ENCODE assay signal across 21 cellular contexts in the genomic region with DNA sequence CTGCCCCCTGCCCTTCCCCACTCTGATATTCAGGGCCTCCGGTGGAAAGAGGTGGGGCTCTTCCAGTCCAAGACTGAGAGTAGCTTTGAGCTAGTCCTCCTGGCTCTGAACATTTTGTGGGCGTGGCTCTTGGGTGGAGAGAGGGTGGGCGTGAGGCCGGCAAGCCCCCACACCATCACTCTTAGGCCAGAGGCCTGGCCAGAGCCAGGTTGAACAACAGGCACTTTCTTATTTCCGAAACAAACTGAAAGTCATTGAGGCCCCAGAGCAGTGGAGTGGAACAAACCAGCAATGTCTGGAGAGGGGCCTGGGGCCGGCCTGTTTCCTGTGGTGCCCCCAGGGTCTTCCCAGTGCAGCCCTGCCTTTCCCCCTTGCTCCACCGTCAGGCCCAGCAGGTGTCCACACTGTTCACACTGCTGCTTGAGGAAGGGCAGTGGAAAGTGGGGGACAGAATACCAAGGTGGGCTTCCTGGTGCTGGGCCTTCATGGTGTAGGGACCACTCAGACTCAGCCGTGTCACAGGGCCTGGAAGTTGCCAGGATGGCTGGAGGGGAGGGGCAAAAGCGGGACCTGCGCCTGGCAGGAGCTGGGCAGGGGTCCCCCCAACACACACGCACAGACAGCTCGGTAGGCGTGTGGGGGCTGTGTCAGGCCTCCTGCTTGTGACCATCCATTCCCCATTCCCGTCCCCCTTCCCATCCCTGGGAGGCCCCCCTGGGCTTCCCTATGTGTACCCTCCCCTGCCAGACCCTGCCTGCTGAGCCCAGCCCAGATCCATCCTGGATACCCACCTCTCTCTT. TPM values are rescaled to one million over a fixed set of nuclear protein-coding genes. Genes with fewer than 3 reads are reported as not detected.
"Had no signal": no experiment of that assay in that cellular context is flagged by ENCODE, and none has a peak within 500 bp of the region (broad histone marks: within the 10 kb centered on the region; RNA-seq: fewer than 3 reads in every experiment).

No MANE protein-coding gene starts in this region.

- H3K4me3 ChIP-seq: esophagus squamous epithelium, thyroid gland had no signal

- H3K9me3 ChIP-seq: esophagus squamous epithelium, thyroid gland had no signal

- DNase-seq: activated CD4-positive, alpha-beta T cell treated with anti-CD3 and anti-CD28 coated beads, Interleukin-2, amount 10 ng/mL, durations not matched to agents 24 days and 14 days; activated CD4-positive, CD25-positive, alpha-beta regulatory T cell; activated CD8-positive, alpha-beta T cell treated with anti-CD3 and anti-CD28 coated beads for 36 hours; activated naive CD4-positive, alpha-beta T cell treated with Interleukin-2 at 50 U/mL for 16 hours; activated T-cell treated with anti-CD3 and anti-CD28 coated beads, Interleukin-2, amount 50 U/mL, for 1 hour; aorta; effector memory CD4-positive, alpha-beta T cell; esophagus squamous epithelium; immature natural killer cell; mesenchymal stem cell; naive thymus-derived CD4-positive, alpha-beta T cell; occipital lobe; posterior cingulate gyrus; stimulated activated CD4-positive, alpha-beta T cell treated with anti-CD3 and anti-CD28 coated beads, Interleukin-12 subunit alpha, Interleukin-12 subunit beta, amount 100 ng/mL, for 4 hours; stimulated activated CD4-positive, alpha-beta T cell treated with anti-CD3 and anti-CD28 coated beads, Interleukin-1b, Interleukin-23, amount 100 ng/mL, for 48 hours; stimulated activated CD8-positive, alpha-beta memory T cell treated with anti-CD3 and anti-CD28 coated beads, Interleukin-4, amount 100 ng/mL, for 48 hours; stimulated activated naive CD4-positive, alpha-beta T cell; T-helper 1 cell; T-helper 9 cell; thyroid gland had no signal

- H3K27ac ChIP-seq: esophagus squamous epithelium, thyroid gland had no signal

- H3K36me3 ChIP-seq: esophagus squamous epithelium, thyroid gland had no signal

RNA-seq across cellular contexts. Expression of a gene that starts 2.9 kb away (rescaled TPM):
- total RNA-seq: activated CD4-positive, alpha-beta T cell treated with anti-CD3 and anti-CD28 coated beads, Interleukin-2, amount 10 ng/mL, durations not matched to agents 24 days and 14 days; activated T-helper 2 cell treated with anti-CD3 and anti-CD28 coated beads, Interferon-gamma antibody, Interleukin-2, Interleukin-4, amounts not matched to agents 10 μg/mL and 5 μg/mL and 100 μg/mL, durations not matched to agents 14 hours and 24 hours and 36 hours; naive thymus-derived CD4-positive, alpha-beta T cell had no signal
- polyA plus RNA-seq: immature natural killer cell; naive thymus-derived CD4-positive, alpha-beta T cell had no signal
